Comparison of ENCODE assay signal across 21 cellular contexts in genomic region chr4:42348692-42349091, GRCh38. TPM values are rescaled to one million over a fixed set of nuclear protein-coding genes. Genes with fewer than 3 reads are reported as not detected.
"Had no signal": no experiment of that assay in that cellular context is flagged by ENCODE, and none has a peak within 500 bp of the region (broad histone marks: within the 10 kb centered on the region; RNA-seq: fewer than 3 reads in every experiment).

No MANE protein-coding gene starts in this region.

- H3K36me3 ChIP-seq: colonic mucosa, esophagus squamous epithelium, left lung, prostate gland, sigmoid colon, stomach, thoracic aorta, transverse colon had no signal

- H3K27ac Mint-ChIP-seq: natural killer cell treated with Interleukin-12 subunit alpha and Interleukin-12 subunit beta and Interleukin-15 and Interleukin-18, amount 100 ng/mL, for 72 hours had no signal

- DNase-seq: colonic mucosa; dermis blood vessel endothelial cell; esophagus squamous epithelium; foreskin keratinocyte; head of caudate nucleus; hypothalamus; left lung; mesenchymal stem cell; midbrain; sigmoid colon; stimulated activated CD4-positive, alpha-beta T cell treated with anti-CD3 and anti-CD28 coated beads, Interleukin-2, amount 100 ng/mL, for 24 hours; stimulated activated naive CD4-positive, alpha-beta T cell; stomach; substantia nigra; transverse colon had no signal

- H3K9me3 Mint-ChIP-seq: natural killer cell treated with Interleukin-12 subunit alpha and Interleukin-12 subunit beta and Interleukin-15 and Interleukin-18, amount 100 ng/mL, for 72 hours had no signal

- H3K27ac ChIP-seq: colonic mucosa, esophagus squamous epithelium, foreskin keratinocyte, left lung, parathyroid adenoma, prostate gland, sigmoid colon, skin epidermis, stomach, thoracic aorta, transverse colon had no signal

- H3K27me3 ChIP-seq: colonic mucosa, esophagus squamous epithelium, foreskin keratinocyte, left lung, sigmoid colon, stomach had no signal

- H3K9me3 ChIP-seq: colonic mucosa, esophagus squamous epithelium, left lung, prostate gland, sigmoid colon, stomach, thoracic aorta, transverse colon had no signal

- ATAC-seq: foreskin keratinocyte; left lung; natural killer cell treated with Interleukin-12 subunit alpha and Interleukin-12 subunit beta and Interleukin-15 and Interleukin-18, amount 100 ng/mL, for 72 hours had no signal

- H3K36me3 Mint-ChIP-seq: natural killer cell treated with Interleukin-12 subunit alpha and Interleukin-12 subunit beta and Interleukin-15 and Interleukin-18, amount 100 ng/mL, for 72 hours had no signal

- H3K4me3 Mint-ChIP-seq: natural killer cell treated with Interleukin-12 subunit alpha and Interleukin-12 subunit beta and Interleukin-15 and Interleukin-18, amount 100 ng/mL, for 72 hours had no signal

- H3K4me3 ChIP-seq: colonic mucosa, esophagus squamous epithelium, left lung, lung, prostate gland, sigmoid colon, skin epidermis, stomach, thoracic aorta, transverse colon had no signal

- H3K4me1 ChIP-seq: colonic mucosa, esophagus squamous epithelium, foreskin keratinocyte, left lung, parathyroid adenoma, prostate gland, sigmoid colon, stomach, transverse colon had no signal

RNA-seq across cellular contexts. Expression of gene SHISA3, which starts 48.6 kb away (rescaled TPM):
- total RNA-seq: foreskin keratinocyte had no signal
- polyA plus RNA-seq: foreskin keratinocyte had no signal
